ENCODE assay signal across 25 cellular contexts in the genomic region with DNA sequence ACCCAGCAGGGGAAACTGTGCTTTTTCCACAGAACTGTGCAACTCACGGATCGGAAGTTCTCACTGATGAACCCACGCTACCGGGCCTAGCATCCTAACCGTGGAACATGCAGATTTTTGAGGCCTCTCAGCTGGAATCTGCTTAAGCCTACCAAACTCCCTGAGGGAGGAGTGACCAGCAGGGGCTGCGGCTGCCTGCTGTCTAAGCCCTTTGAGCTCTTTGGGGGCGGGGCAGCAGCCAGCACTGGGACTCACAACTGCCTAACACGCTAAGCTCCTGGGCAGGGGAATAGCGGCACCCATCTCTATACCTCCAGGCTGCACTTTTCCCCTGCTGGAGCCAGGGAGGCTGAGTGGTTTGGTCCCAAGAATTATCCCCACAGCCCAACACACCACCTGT. TPM values are rescaled to one million over a fixed set of nuclear protein-coding genes. Genes with fewer than 3 reads are reported as not detected.
A peak's percentile ranks its signal among the peaks of the same experiment; 100 is the strongest.
DNase-seq lines count a peak whose midpoint lies in the region; ATAC-seq, FAIRE-seq and TF ChIP-seq lines count a peak whose summit lies in the region.
"Had no signal": no experiment of that assay in that cellular context is flagged by ENCODE, and none has a peak within 500 bp of the region (broad histone marks: within the 10 kb centered on the region; RNA-seq: fewer than 3 reads in every experiment).

No MANE protein-coding gene starts in this region.

- H4K20me1 ChIP-seq in HepG2 (ENCODE audit: insufficient read depth, low read length), result no peaks in the 10 kb centered on the region
- no peaks in the 10 kb centered on the region for H4K20me1 ChIP-seq in Karpas-422 (ENCODE audit: insufficient read depth, low read depth, low read length)
- H4K20me1 ChIP-seq: BLaER1 had no signal

- H2AK5ac ChIP-seq in mesendoderm (ENCODE audit: low read length), result no peak overlapping the region

- ATAC-seq in HepG2, result peak; percentile 99
- ATAC-seq in right lobe of liver, result no peak
- ATAC-seq in HG02981 (IDR thresholded peaks at IDR 0.05; ENCODE audit: unreplicated experiment), result no peak
- ATAC-seq: SK-N-SH treated with all-trans-retinoic acid at 6 μM for 48 hours had no signal

- no peaks in the 10 kb centered on the region for H3K79me1 ChIP-seq in mesendoderm (ENCODE audit: low read length)

- no peak for FAIRE-seq in HepG2 (lab: Jason Lieb, UNC)
- FAIRE-seq: GM12891, H54 had no signal

- no peak overlapping the region for H3K4me3 Mint-ChIP-seq in endodermal cell
- H3K4me3 Mint-ChIP-seq: CD4-positive, alpha-beta T cell had no signal

- no peak overlapping the region for H3K56ac ChIP-seq in mesendoderm (ENCODE audit: low read length)

- POLR2A ChIA-PET in HepG2 (lab: Yijun Ruan, JAX), result no interaction called here

- H3K9me3 ChIP-seq in HepG2 (ENCODE audit: low read length), result no peaks in the 10 kb centered on the region
- H3K9me3 ChIP-seq in right lobe of liver, result no peaks in the 10 kb centered on the region
- no peaks in the 10 kb centered on the region for H3K9me3 ChIP-seq in endodermal cell (ENCODE audit: control insufficient read depth, low read length)
- H3K9me3 ChIP-seq in Karpas-422 (ENCODE audit: low read length), result no peaks in the 10 kb centered on the region
- H3K9me3 ChIP-seq: Caco-2 had no signal

- H3K36me3 ChIP-seq in HepG2 (replicated peaks in 1 of 2; ENCODE audit: control insufficient read depth in 1 of 2, insufficient read depth in 2 of 2, low read length in 2 of 2), result no peaks in the 10 kb centered on the region
- no peaks in the 10 kb centered on the region for H3K36me3 ChIP-seq in right lobe of liver
- H3K36me3 ChIP-seq in endodermal cell (ENCODE audit: control insufficient read depth, insufficient read depth, low read length), result no peaks in the 10 kb centered on the region
- H3K36me3 ChIP-seq in mesendoderm (ENCODE audit: control insufficient read depth, insufficient read depth, low read length), result no peaks in the 10 kb centered on the region
- H3K36me3 ChIP-seq in Karpas-422 (ENCODE audit: insufficient read depth, low read length), result no peaks in the 10 kb centered on the region
- H3K36me3 ChIP-seq: BLaER1 had no signal

- H2BK5ac ChIP-seq in mesendoderm (ENCODE audit: low read length), result no peak overlapping the region

- H3K27me3 ChIP-seq in HepG2 (ENCODE audit: control insufficient read depth in 1 of 2, insufficient read depth in 2 of 2, low read length in 2 of 2), result no peaks in the 10 kb centered on the region; a peak in 1 of 5 replicates
- H3K27me3 ChIP-seq in right lobe of liver, result no peaks in the 10 kb centered on the region
- no peaks in the 10 kb centered on the region for H3K27me3 ChIP-seq in endodermal cell (ENCODE audit: control insufficient read depth, insufficient read depth, low read length, poor library complexity, severe bottlenecking)
- no peaks in the 10 kb centered on the region for H3K27me3 ChIP-seq in mesendoderm (ENCODE audit: insufficient read depth, low read length, poor library complexity)
- no peaks in the 10 kb centered on the region for H3K27me3 ChIP-seq in Karpas-422 (ENCODE audit: low read length)
- H3K27me3 ChIP-seq: BLaER1 had no signal

- H3K4me1 Mint-ChIP-seq in endodermal cell, result peaks cover 7% of the 10 kb centered on the region

- intact Hi-C loops in HepG2 (cut with micrococcal nuclease; ENCODE audit: unreplicated experiment) (no loop called here), right lobe of liver (cut with DNase I) (no loop called here)

- no peak overlapping the region for H4K5ac ChIP-seq in mesendoderm (ENCODE audit: low read length)

- H3K27me3 Mint-ChIP-seq in endodermal cell (ENCODE audit: insufficient read depth), result peaks cover 22% of the 10 kb centered on the region

- peak; percentile 67 for TF ChIP-seq CTCF in HepG2 (CRISPR knock-in tag; IDR thresholded peaks at IDR 0.05)
- TF ChIP-seq CTCF in right lobe of liver (IDR thresholded peaks at IDR 0.05), result no peak
- peak; percentile 63 for TF ChIP-seq CTCF in endodermal cell (conservative IDR thresholded peaks at IDR 0.05)

- DNase-seq in HepG2 (ENCODE audit: low spot score) (peak; percentile 66), right lobe of liver (no peak), endodermal cell (peak; percentile 89), mesendoderm (peak; percentile 57), Karpas-422 (no peak), NCI-H2107 treated with DMSO at 0.1 percent for 48 hours (lab: John Stamatoyannopoulos, UW; ENCODE audit: unreplicated experiment) (no peak), iPS-NIHi7 (ENCODE audit: extremely low spot score) (no peak)
- DNase-seq: ACHN; Caco-2; CD4-positive, alpha-beta T cell; DMS 273 treated with DMSO at 0.1 percent for 48 hours; DMS79 treated with DMSO at 0.1 percent for 48 hours; Kasumi-1; NCI-H1694; NCI-H2081 treated with DMSO at 0.1 percent for 48 hours; NCI-H446; NCI-H69; SIG-M5 had no signal

- no peak for TF ChIP-seq POLR2A in HepG2 (IDR thresholded peaks at IDR 0.05; ENCODE audit: insufficient read depth in 1 of 2, low read depth in 2 of 2, low read length in 2 of 2)
- no peak for TF ChIP-seq POLR2A in right lobe of liver (IDR thresholded peaks at IDR 0.05)

- no peak overlapping the region for H3K23ac ChIP-seq in mesendoderm (ENCODE audit: low read length)

- H3K79me2 ChIP-seq in HepG2 (ENCODE audit: insufficient read depth, low read length) (no peaks in the 10 kb centered on the region), mesendoderm (ENCODE audit: control insufficient read depth, insufficient read depth, low read length) (no peaks in the 10 kb centered on the region), Karpas-422 (ENCODE audit: low read length) (no peaks in the 10 kb centered on the region)

- in situ Hi-C loops in HepG2 (cut with HindIII; ENCODE audit: extremely low pct_ligation_motif_present, low pct_unique_long_range_greater_than_20kb), result loop anchor here (25.0 kb wide), 1 partner anchor 841 kb away; no protein-coding TSS in a partner anchor

- TF ChIP-seq EP300 in HepG2 (IDR thresholded peaks at IDR 0.05; ENCODE audit: low read depth in 2 of 2, low read length in 2 of 2) (no peak), HepG2 (CRISPR knock-in tag; IDR thresholded peaks at IDR 0.05; ENCODE audit: borderline replicate concordance) (no peak)

- H3K4me2 ChIP-seq in HepG2 (ENCODE audit: low read depth, low read length) (peak overlapping the region; percentile 74), mesendoderm (ENCODE audit: low read length) (no peak overlapping the region), Karpas-422 (ENCODE audit: low read depth, low read length, poor library complexity, severe bottlenecking) (no peak overlapping the region)
- H3K4me2 ChIP-seq: BLaER1 had no signal

- peaks cover 5% of the 10 kb centered on the region for H3K9me3 Mint-ChIP-seq in endodermal cell
- H3K9me3 Mint-ChIP-seq: CD4-positive, alpha-beta T cell had no signal

- H3K27ac ChIP-seq in HepG2 (ENCODE audit: extremely low read length, insufficient read depth, low read length) (no peak overlapping the region), right lobe of liver (no peak overlapping the region), endodermal cell (ENCODE audit: low read depth, low read length) (no peak overlapping the region), mesendoderm (ENCODE audit: low read depth, low read length) (no peak overlapping the region), Karpas-422 (ENCODE audit: low read length) (no peak overlapping the region)
- H3K27ac ChIP-seq: 22Rv1, BLaER1 had no signal

- peak; percentile 35; the same call in 1 of the 2 replicates for TF ChIP-seq RAD21 in HepG2 (CRISPR knock-in tag; IDR thresholded peaks at IDR 0.05)

- H3K36me3 Mint-ChIP-seq in endodermal cell (ENCODE audit: low read depth), result no peaks in the 10 kb centered on the region

- no TSS peak for BruUV-seq in HepG2 (replicated peaks; lab: Mats Ljungman, UMichigan)

- no peak overlapping the region for H3K18ac ChIP-seq in mesendoderm (ENCODE audit: low read length)

- no peak overlapping the region for H3K4ac ChIP-seq in mesendoderm (ENCODE audit: low read depth, low read length)

- H3K4me3 ChIP-seq in HepG2 (replicated peaks in 1 of 3; ENCODE audit: insufficient read depth in 1 of 3, low read depth in 2 of 3, low read length in 3 of 3), result peak overlapping the region in 1 of 3 experiments; percentile 52; a peak in 1 of 6 replicates
- H3K4me3 ChIP-seq in right lobe of liver, result no peak overlapping the region
- H3K4me3 ChIP-seq in endodermal cell (ENCODE audit: low read length), result no peak overlapping the region
- no peak overlapping the region for H3K4me3 ChIP-seq in mesendoderm (ENCODE audit: low read length)
- H3K4me3 ChIP-seq in Karpas-422 (ENCODE audit: low read length), result no peak overlapping the region
- H3K4me3 ChIP-seq: BLaER1 had no signal

- H3K9me2 ChIP-seq in Karpas-422 (replicated peaks; ENCODE audit: insufficient read depth, low read length), result no peaks in the 10 kb centered on the region

- H3K9ac ChIP-seq in HepG2 (ENCODE audit: insufficient read depth, low read depth, low read length) (no peak overlapping the region), endodermal cell (ENCODE audit: extremely low read depth, low read length, poor library complexity, severe bottlenecking) (no peak overlapping the region), mesendoderm (ENCODE audit: low read length) (no peak overlapping the region), Karpas-422 (ENCODE audit: low read length) (no peak overlapping the region)
- H3K9ac ChIP-seq: BLaER1 had no signal

- H4K8ac ChIP-seq in mesendoderm (ENCODE audit: low read depth, low read length), result no peak overlapping the region

- WGBS in HepG2 (ENCODE audit: low lambda C conversion rate), result 7% methylated on average over 3 of the region's 9 CpGs
- WGBS in right lobe of liver (ENCODE audit: insufficient coverage, low coverage, low lambda C conversion rate, missing lambda C conversion rate), result 70% methylated on average over 2 of the region's 9 CpGs
- 69 to 72% methylated on average over 7 to 9 of the region's 9 CpGs for WGBS in endodermal cell (ENCODE audit: insufficient coverage in 1 of 2, insufficient read length in 1 of 2), 2 experiments
- no CpG with 5 or more reads among the region's 9 CpGs for WGBS in mesendoderm (ENCODE audit: extremely low coverage, insufficient coverage, low lambda C conversion rate)

- CTCF ChIA-PET in HepG2 (lab: Yijun Ruan, JAX; ENCODE audit: low intra/inter-chr PET ratio, low total read pairs), result no interaction called here

- no peak overlapping the region for H2BK120ac ChIP-seq in mesendoderm (ENCODE audit: low read depth, low read length)

- no peak overlapping the region for H2AFZ ChIP-seq in HepG2 (ENCODE audit: low read length)
- H2AFZ ChIP-seq in Karpas-422 (ENCODE audit: low read length), result no peak overlapping the region

- peaks cover 15% of the 10 kb centered on the region for H3K4me1 ChIP-seq in HepG2 (ENCODE audit: insufficient read depth, low read length)
- no peaks in the 10 kb centered on the region for H3K4me1 ChIP-seq in right lobe of liver
- H3K4me1 ChIP-seq in endodermal cell (ENCODE audit: control insufficient read depth, insufficient read depth, low read length), result no peaks in the 10 kb centered on the region
- H3K4me1 ChIP-seq in mesendoderm (ENCODE audit: control insufficient read depth, low read depth, low read length), result no peaks in the 10 kb centered on the region
- peaks cover 9% of the 10 kb centered on the region for H3K4me1 ChIP-seq in Karpas-422 (ENCODE audit: low read length)
- H3K4me1 ChIP-seq: BLaER1, Caco-2 had no signal

- H2BK15ac ChIP-seq in mesendoderm (replicated peaks; ENCODE audit: low read depth), result no peak overlapping the region

- no peak overlapping the region for H3K27ac Mint-ChIP-seq in endodermal cell
- H3K27ac Mint-ChIP-seq: CD4-positive, alpha-beta T cell had no signal

RNA-seq across cellular contexts. Expression of a gene that starts 20.4 kb away (rescaled TPM):
- not detected in 2 replicates for total RNA-seq in HepG2 (2016; rRNA removed; fragmentation: Illumina TruSeq; extraction: Trizol)
- total RNA-seq in HepG2 (2016; cell fraction: cytosol; rRNA removed; fragmentation: Illumina TruSeq; extraction: Trizol; ENCODE audit: low read depth), result not detected in 2 replicates
- total RNA-seq in HepG2 (2016; cell fraction: insoluble cytoplasmic fraction; rRNA removed; fragmentation: Illumina TruSeq; extraction: Trizol), result not detected in 2 replicates
- not detected in 2 replicates for total RNA-seq in HepG2 (2016; cell fraction: membrane; rRNA removed; fragmentation: Illumina TruSeq; extraction: Trizol)
- not detected in 2 replicates for total RNA-seq in HepG2 (2016; cell fraction: nucleus; rRNA removed; fragmentation: Illumina TruSeq; extraction: Trizol)
- polyA plus RNA-seq in HepG2 (2011; rRNA removed), result not detected in 2 replicates
- not detected in 2 replicates for polyA plus RNA-seq in HepG2 (2011; cell fraction: cytosol; rRNA removed)
- not detected in 2 replicates for polyA plus RNA-seq in HepG2 (2011; cell fraction: nucleus; rRNA removed)
- not detected in 2 replicates for polyA plus RNA-seq in HepG2 (2012)
- polyA plus RNA-seq in HepG2 (2016; cell fraction: cytosol; fragmentation: Illumina TruSeq; extraction: Trizol; ENCODE audit: low read depth), result not detected in 2 replicates
- not detected in 2 replicates for polyA plus RNA-seq in HepG2 (2016; cell fraction: insoluble cytoplasmic fraction; fragmentation: Illumina TruSeq; extraction: Trizol; ENCODE audit: low read depth)
- not detected in 2 replicates for polyA plus RNA-seq in HepG2 (2016; cell fraction: membrane; fragmentation: Illumina TruSeq; extraction: Trizol; ENCODE audit: low read depth)
- polyA plus RNA-seq in HepG2 (2016; cell fraction: nucleus; fragmentation: Illumina TruSeq; extraction: Trizol; ENCODE audit: insufficient read depth, low read depth), result not detected in 2 replicates
- not detected in 2 replicates for polyA minus RNA-seq in HepG2 (2011; rRNA and poly(A)+ RNA removed; ENCODE audit: low replicate concordance)
- polyA minus RNA-seq in HepG2 (2011; cell fraction: cytosol; rRNA and poly(A)+ RNA removed), result not detected in 2 replicates
- polyA minus RNA-seq in HepG2 (2011; cell fraction: nucleus; rRNA and poly(A)+ RNA removed), result not detected in 2 replicates
- 1 to 10 TPM in 2 of 6 experiments, under 1 TPM in 4; 0.37 to 1.0 (median 0.57) TPM for total RNA-seq in right lobe of liver
- total RNA-seq in endodermal cell, result 1 to 10 TPM in 1 of 2 donors, under 1 TPM in 1; 0.24 to 1.3 TPM
- polyA plus RNA-seq in endodermal cell (2013, experiment 1 of 2), result 3.2 TPM
- 2.5 TPM for polyA plus RNA-seq in endodermal cell (2013, experiment 2 of 2)
- 0.11 TPM for polyA plus RNA-seq in mesendoderm (2013, experiment 1 of 2)
- polyA plus RNA-seq in mesendoderm (2013, experiment 2 of 2), result 0.04 TPM
- total RNA-seq in Karpas-422 (2014; rRNA removed; shearing (Covaris generic); ENCODE audit: low replicate concordance), result not detected in 2 replicates
- total RNA-seq: Caco-2; CD4-positive, alpha-beta T cell; MCF 10A had no signal

RNA-seq across cellular contexts. Expression of a gene that starts 36.8 kb away (rescaled TPM):
- total RNA-seq in HepG2 (2016; rRNA removed; fragmentation: Illumina TruSeq; extraction: Trizol) (10.3 and 14.6 TPM in 2 replicates), right lobe of liver (1 to 10 TPM; 4.6 to 9.4 (median 6.4) TPM), endodermal cell (not detected)
- total RNA-seq in HepG2 (2016; cell fraction: cytosol; rRNA removed; fragmentation: Illumina TruSeq; extraction: Trizol; ENCODE audit: low read depth), result 1.8 TPM in 2 replicates
- 10.6 and 13.4 TPM in 2 replicates for total RNA-seq in HepG2 (2016; cell fraction: insoluble cytoplasmic fraction; rRNA removed; fragmentation: Illumina TruSeq; extraction: Trizol)
- total RNA-seq in HepG2 (2016; cell fraction: membrane; rRNA removed; fragmentation: Illumina TruSeq; extraction: Trizol), result 4.4 and 4.7 TPM in 2 replicates
- total RNA-seq in HepG2 (2016; cell fraction: nucleus; rRNA removed; fragmentation: Illumina TruSeq; extraction: Trizol), result 4.3 TPM in 2 replicates
- polyA plus RNA-seq in HepG2 (2011; rRNA removed), result 6.1 and 6.4 TPM in 2 replicates
- polyA plus RNA-seq in HepG2 (2011; cell fraction: cytosol; rRNA removed), result 4.8 and 6.4 TPM in 2 replicates
- 2.2 and 3.2 TPM in 2 replicates for polyA plus RNA-seq in HepG2 (2011; cell fraction: nucleus; rRNA removed)
- 8.1 and 8.5 TPM in 2 replicates for polyA plus RNA-seq in HepG2 (2012)
- polyA plus RNA-seq in HepG2 (2016; cell fraction: cytosol; fragmentation: Illumina TruSeq; extraction: Trizol; ENCODE audit: low read depth), result 1.2 and 1.4 TPM in 2 replicates
- polyA plus RNA-seq in HepG2 (2016; cell fraction: insoluble cytoplasmic fraction; fragmentation: Illumina TruSeq; extraction: Trizol; ENCODE audit: low read depth), result 10.3 and 10.7 TPM in 2 replicates
- 2.9 and 3.0 TPM in 2 replicates for polyA plus RNA-seq in HepG2 (2016; cell fraction: membrane; fragmentation: Illumina TruSeq; extraction: Trizol; ENCODE audit: low read depth)
- polyA plus RNA-seq in HepG2 (2016; cell fraction: nucleus; fragmentation: Illumina TruSeq; extraction: Trizol; ENCODE audit: insufficient read depth, low read depth), result 5.3 and 5.5 TPM in 2 replicates
- 1.2 and 10.7 TPM in 2 replicates for polyA minus RNA-seq in HepG2 (2011; rRNA and poly(A)+ RNA removed; ENCODE audit: low replicate concordance)
- 3.7 and 5.5 TPM in 2 replicates for polyA minus RNA-seq in HepG2 (2011; cell fraction: cytosol; rRNA and poly(A)+ RNA removed)
- 4.0 and 6.2 TPM in 2 replicates for polyA minus RNA-seq in HepG2 (2011; cell fraction: nucleus; rRNA and poly(A)+ RNA removed)
- polyA plus RNA-seq in endodermal cell (2013, experiment 1 of 2), result not detected
- polyA plus RNA-seq in endodermal cell (2013, experiment 2 of 2), result not detected
- polyA plus RNA-seq in mesendoderm (2013, experiment 1 of 2), result not detected
- polyA plus RNA-seq in mesendoderm (2013, experiment 2 of 2), result not detected
- total RNA-seq in Karpas-422 (2014; rRNA removed; shearing (Covaris generic); ENCODE audit: low replicate concordance), result not detected in 2 replicates
- total RNA-seq: Caco-2; CD4-positive, alpha-beta T cell; MCF 10A had no signal

Comparison
In these comparisons a context has a peak if more than half of its experiments do, and no peak if none do; other contexts are left out.
1. DNase-seq: peak in HepG2 (single experiment), endodermal cell (single experiment) and mesendoderm (single experiment); none in right lobe of liver (0 of 3), Karpas-422 (single experiment), NCI-H2107 treated with DMSO at 0.1 percent for 48 hours (single experiment) and iPS-NIHi7 (single experiment).
2. CTCF ChIP-seq: peak in HepG2 (single experiment) and endodermal cell (single experiment); none in right lobe of liver (0 of 4).